In genomic region chr6:127813682-127814027, GRCh38 we compare ENCODE assay signal across 18 cellular contexts.
DNase-seq lines count a peak whose midpoint lies in the region; ATAC-seq and TF ChIP-seq lines count a peak whose summit lies in the region.
"Had no signal": no experiment of that assay in that cellular context is flagged by ENCODE, and none has a peak within 500 bp of the region (broad histone marks: within the 10 kb centered on the region; RNA-seq: fewer than 3 reads in every experiment).

No MANE protein-coding gene starts in this region.

- H3K9me3 ChIP-seq in CD4-positive, alpha-beta T cell (ENCODE audit: control insufficient read depth, low read length): no peaks in the 10 kb centered on the region
- H3K9me3 ChIP-seq in T-helper 17 cell (ENCODE audit: control insufficient read depth, low read length, poor library complexity, severe bottlenecking): no peaks in the 10 kb centered on the region
- no peaks in the 10 kb centered on the region for H3K9me3 ChIP-seq in mesenchymal stem cell (ENCODE audit: control insufficient read depth, low read length)
- H3K9me3 ChIP-seq: A549 had no signal

- CTCF ChIA-PET in activated CD4-positive, alpha-beta memory T cell treated with anti-CD3 and anti-CD28 coated beads for 36 hours (lab: Charles Lee): interaction anchor here (0.7 kb wide), 1 partner anchor 846 kb away, joined by 3 read pairs; no protein-coding TSS in a partner anchor
- CTCF ChIA-PET in activated CD4-positive, alpha-beta memory T cell treated with anti-CD3 and anti-CD28 coated beads, Interleukin-2, amount 10 ng/mL, durations not matched to agents 7 days and 5 days (lab: Charles Lee): no interaction called here
- CTCF ChIA-PET in CD4-positive, alpha-beta T cell (lab: Charles Lee): interaction anchor here (1.8 kb wide), 1 partner anchor 10 kb away, joined by 5 read pairs; no protein-coding TSS in a partner anchor

- no peaks in the 10 kb centered on the region for H3K9me3 Mint-ChIP-seq in activated CD4-positive, alpha-beta memory T cell treated with anti-CD3 and anti-CD28 coated beads for 36 hours
- no peaks in the 10 kb centered on the region for H3K9me3 Mint-ChIP-seq in activated CD4-positive, alpha-beta memory T cell treated with anti-CD3 and anti-CD28 coated beads, Interleukin-2, amount 10 ng/mL, durations not matched to agents 7 days and 5 days
- no peaks in the 10 kb centered on the region for H3K9me3 Mint-ChIP-seq in CD4-positive, alpha-beta T cell
- H3K9me3 Mint-ChIP-seq in central memory CD8-positive, alpha-beta T cell: no peaks in the 10 kb centered on the region

- no peak overlapping the region for H2AK5ac ChIP-seq in mesenchymal stem cell (ENCODE audit: low read length, severe bottlenecking)

- no peak for TF ChIP-seq CTCF in CD4-positive, alpha-beta T cell (IDR thresholded peaks at IDR 0.05)

- intact Hi-C loops in activated CD4-positive, alpha-beta memory T cell treated with anti-CD3 and anti-CD28 coated beads for 36 hours (cut with micrococcal nuclease): loop anchor here (1.0 to 5.0 kb wide), 6 partner anchors 8 to 94 kb away; no protein-coding TSS in a partner anchor
- intact Hi-C loops in CD4-positive, alpha-beta T cell (cut with DNase I, micrococcal nuclease): no loop called here

- no peak overlapping the region for H3K4me2 ChIP-seq in mesenchymal stem cell (ENCODE audit: low read length, poor library complexity, severe bottlenecking)
- H3K4me2 ChIP-seq: A549 had no signal

- H2BK12ac ChIP-seq in mesenchymal stem cell (ENCODE audit: low read length in 2 of 2): no peak overlapping the region

- H3K4ac ChIP-seq in mesenchymal stem cell (ENCODE audit: low read depth in 1 of 2, low read length in 2 of 2): no peak overlapping the region

- H2BK5ac ChIP-seq in mesenchymal stem cell (ENCODE audit: low read depth, low read length, poor library complexity, severe bottlenecking): no peak overlapping the region

- H2AFZ ChIP-seq in mesenchymal stem cell (ENCODE audit: low read depth, low read length): no peak overlapping the region

- H3K23ac ChIP-seq in mesenchymal stem cell (ENCODE audit: low read length in 2 of 2): no peak overlapping the region

- no peak overlapping the region for H4K8ac ChIP-seq in mesenchymal stem cell (ENCODE audit: low read length)

- H3K18ac ChIP-seq in mesenchymal stem cell (ENCODE audit: low read depth in 1 of 2, low read length in 2 of 2): no peak overlapping the region

- peaks cover 8% of the 10 kb centered on the region for H3K36me3 Mint-ChIP-seq in activated CD4-positive, alpha-beta memory T cell treated with anti-CD3 and anti-CD28 coated beads for 36 hours
- peaks cover 82% of the 10 kb centered on the region for H3K36me3 Mint-ChIP-seq in activated CD4-positive, alpha-beta memory T cell treated with anti-CD3 and anti-CD28 coated beads, Interleukin-2, amount 10 ng/mL, durations not matched to agents 7 days and 5 days (ENCODE audit: low read depth)
- H3K36me3 Mint-ChIP-seq in CD4-positive, alpha-beta T cell (ENCODE audit: low read depth): peaks cover 87% of the 10 kb centered on the region
- peaks cover 10% of the 10 kb centered on the region for H3K36me3 Mint-ChIP-seq in T-helper 17 cell (ENCODE audit: low read depth)
- peaks cover 21% of the 10 kb centered on the region for H3K36me3 Mint-ChIP-seq in central memory CD8-positive, alpha-beta T cell (ENCODE audit: insufficient read depth)

- WGBS in mesenchymal stem cell: 100% methylated on average over 1 of the region's 5 CpGs

- H3K4me3 ChIP-seq in mesenchymal stem cell (ENCODE audit: insufficient read depth in 1 of 2, low read depth in 1 of 2, low read length in 2 of 2): no peak overlapping the region
- H3K4me3 ChIP-seq: A549 had no signal

- no peak overlapping the region for H2BK15ac ChIP-seq in mesenchymal stem cell (ENCODE audit: low read depth, poor library complexity, severe bottlenecking)

- H3K27ac ChIP-seq in CD4-positive, alpha-beta T cell (ENCODE audit: low read depth, low read length): no peak overlapping the region
- no peak overlapping the region for H3K27ac ChIP-seq in mesenchymal stem cell (ENCODE audit: low read length, poor library complexity, severe bottlenecking)
- H3K27ac ChIP-seq: A549, C4-2B, RWPE1 had no signal

- DNase-seq in activated CD4-positive, alpha-beta memory T cell treated with anti-CD3 and anti-CD28 coated beads for 36 hours: no peak
- DNase-seq in activated CD4-positive, alpha-beta memory T cell treated with anti-CD3 and anti-CD28 coated beads, Interleukin-2, amount 10 ng/mL, durations not matched to agents 7 days and 5 days: no peak
- no peak for DNase-seq in CD4-positive, alpha-beta T cell
- DNase-seq in T-helper 17 cell (no peak), mesenchymal stem cell (no peak)
- DNase-seq in central memory CD8-positive, alpha-beta T cell (ENCODE audit: low spot score in 2 of 2): no peak
- DNase-seq: DND-41, GDM1, MV-4-11, NCI-H146, NCI-H2227 treated with DMSO at 0.1 percent for 48 hours, NCI-H526 had no signal

- ATAC-seq in CD4-positive, alpha-beta T cell (ENCODE audit: poor library complexity): peak; percentile 65
- ATAC-seq in T-helper 17 cell: peak; percentile 78
- peak; percentile 49 for ATAC-seq in central memory CD8-positive, alpha-beta T cell (replicated peaks; ENCODE audit: extremely low read depth, poor library complexity, severe bottlenecking)
- ATAC-seq in GM18870 (IDR thresholded peaks at IDR 0.05; ENCODE audit: unreplicated experiment): no peak
- no peak for ATAC-seq in HG03108 (IDR thresholded peaks at IDR 0.05; ENCODE audit: unreplicated experiment)
- ATAC-seq: A549, HCT116 had no signal

- H4K91ac ChIP-seq in mesenchymal stem cell (ENCODE audit: low read length): no peak overlapping the region

- H2BK120ac ChIP-seq in mesenchymal stem cell (ENCODE audit: low read depth, low read length): no peak overlapping the region

- H3K4me3 Mint-ChIP-seq in activated CD4-positive, alpha-beta memory T cell treated with anti-CD3 and anti-CD28 coated beads for 36 hours: peak overlapping the region; percentile 60
- H3K4me3 Mint-ChIP-seq in activated CD4-positive, alpha-beta memory T cell treated with anti-CD3 and anti-CD28 coated beads, Interleukin-2, amount 10 ng/mL, durations not matched to agents 7 days and 5 days: no peak overlapping the region
- H3K4me3 Mint-ChIP-seq in CD4-positive, alpha-beta T cell: peak overlapping the region; percentile 35
- peak overlapping the region; percentile 41 for H3K4me3 Mint-ChIP-seq in T-helper 17 cell
- H3K4me3 Mint-ChIP-seq in central memory CD8-positive, alpha-beta T cell: peak overlapping the region; percentile 72

- H3K14ac ChIP-seq in mesenchymal stem cell (ENCODE audit: low read length in 2 of 2): no peak overlapping the region

- POLR2A ChIA-PET in activated CD4-positive, alpha-beta memory T cell treated with anti-CD3 and anti-CD28 coated beads for 36 hours (lab: Charles Lee): no interaction called here
- POLR2A ChIA-PET in activated CD4-positive, alpha-beta memory T cell treated with anti-CD3 and anti-CD28 coated beads, Interleukin-2, amount 10 ng/mL, durations not matched to agents 7 days and 5 days (lab: Charles Lee): no interaction called here
- POLR2A ChIA-PET in CD4-positive, alpha-beta T cell (lab: Charles Lee): interaction anchor here (1.5 kb wide), 1 partner anchor 21 kb away, joined by 4 read pairs; no protein-coding TSS in a partner anchor

- no peaks in the 10 kb centered on the region for H3K79me1 ChIP-seq in mesenchymal stem cell (replicated peaks; ENCODE audit: low read length, poor library complexity, severe bottlenecking)

- peak overlapping the region; percentile 78 for H3K27ac Mint-ChIP-seq in activated CD4-positive, alpha-beta memory T cell treated with anti-CD3 and anti-CD28 coated beads for 36 hours
- no peak overlapping the region for H3K27ac Mint-ChIP-seq in activated CD4-positive, alpha-beta memory T cell treated with anti-CD3 and anti-CD28 coated beads, Interleukin-2, amount 10 ng/mL, durations not matched to agents 7 days and 5 days
- H3K27ac Mint-ChIP-seq in CD4-positive, alpha-beta T cell: peak overlapping the region; percentile 83
- H3K27ac Mint-ChIP-seq in T-helper 17 cell: peak overlapping the region; percentile 87
- H3K27ac Mint-ChIP-seq in central memory CD8-positive, alpha-beta T cell (ENCODE audit: low read depth): peak overlapping the region; percentile 71

- H3K27me3 ChIP-seq in CD4-positive, alpha-beta T cell (ENCODE audit: control insufficient read depth, insufficient read depth, low read length): no peaks in the 10 kb centered on the region
- H3K27me3 ChIP-seq in mesenchymal stem cell (ENCODE audit: control insufficient read depth in 1 of 2, insufficient read depth in 1 of 2, low read length in 2 of 2): no peaks in the 10 kb centered on the region

- no peak overlapping the region for H3K9ac ChIP-seq in mesenchymal stem cell (ENCODE audit: low read length)

- H3K27me3 Mint-ChIP-seq in activated CD4-positive, alpha-beta memory T cell treated with anti-CD3 and anti-CD28 coated beads for 36 hours: no peaks in the 10 kb centered on the region
- no peaks in the 10 kb centered on the region for H3K27me3 Mint-ChIP-seq in activated CD4-positive, alpha-beta memory T cell treated with anti-CD3 and anti-CD28 coated beads, Interleukin-2, amount 10 ng/mL, durations not matched to agents 7 days and 5 days
- H3K27me3 Mint-ChIP-seq in CD4-positive, alpha-beta T cell: no peaks in the 10 kb centered on the region
- no peaks in the 10 kb centered on the region for H3K27me3 Mint-ChIP-seq in T-helper 17 cell
- H3K27me3 Mint-ChIP-seq in central memory CD8-positive, alpha-beta T cell: no peaks in the 10 kb centered on the region

- H3K4me1 Mint-ChIP-seq in activated CD4-positive, alpha-beta memory T cell treated with anti-CD3 and anti-CD28 coated beads for 36 hours (ENCODE audit: low read depth): peaks cover 87% of the 10 kb centered on the region
- peaks cover 32% of the 10 kb centered on the region for H3K4me1 Mint-ChIP-seq in activated CD4-positive, alpha-beta memory T cell treated with anti-CD3 and anti-CD28 coated beads, Interleukin-2, amount 10 ng/mL, durations not matched to agents 7 days and 5 days
- peaks cover 92% of the 10 kb centered on the region for H3K4me1 Mint-ChIP-seq in CD4-positive, alpha-beta T cell (ENCODE audit: low read depth)
- H3K4me1 Mint-ChIP-seq in T-helper 17 cell: peaks cover 58% of the 10 kb centered on the region
- H3K4me1 Mint-ChIP-seq in central memory CD8-positive, alpha-beta T cell: peaks cover 74% of the 10 kb centered on the region

- H3K36me3 ChIP-seq in mesenchymal stem cell (ENCODE audit: control insufficient read depth in 1 of 2, insufficient read depth in 2 of 2, low read depth in 1 of 2, low read length in 2 of 2): no peaks in the 10 kb centered on the region

- H3K4me1 ChIP-seq in mesenchymal stem cell (ENCODE audit: control insufficient read depth, insufficient read depth, low read depth, low read length): no peaks in the 10 kb centered on the region
- H3K4me1 ChIP-seq: A549 had no signal

Comparison
In these comparisons a context has a peak if more than half of its experiments do, and no peak if none do; other contexts are left out.
1. ATAC-seq: peak in CD4-positive, alpha-beta T cell (single experiment), T-helper 17 cell (single experiment) and central memory CD8-positive, alpha-beta T cell (single experiment); none in GM18870 (single experiment) and HG03108 (single experiment).